1 cellular context compared by ENCODE assay signal in genomic region chr11:3837793-3838192, GRCh38.
TF ChIP-seq lines count a peak whose summit lies in the region.

No MANE protein-coding gene starts in this region.

TF ChIP-seq in GM23338, 12 proteins besides CTCF, POLR2A, EP300 and RAD21 (continued from another document):
- no peak for TF ChIP-seq ZNF462 (CRISPR knock-in tag; IDR thresholded peaks at IDR 0.05)
- TF ChIP-seq REST (IDR thresholded peaks at IDR 0.05; ENCODE audit: unreplicated experiment) = no peak
- no peak for TF ChIP-seq ETS1 (IDR thresholded peaks at IDR 0.05)
- no peak for TF ChIP-seq STAT1 (IDR thresholded peaks at IDR 0.05; ENCODE audit: unreplicated experiment)
TF ChIP-seq in GM23338: peak in this region for 0.
